In genomic region chr22:26606611-26607010, GRCh38 we compare ENCODE assay signal across 23 cellular contexts. TPM values are rescaled to one million over a fixed set of nuclear protein-coding genes. Genes with fewer than 3 reads are reported as not detected.
DNase-seq lines count a peak whose midpoint lies in the region; ATAC-seq, FAIRE-seq and TF ChIP-seq lines count a peak whose summit lies in the region.
"Had no signal": no experiment of that assay in that cellular context is flagged by ENCODE, and none has a peak within 500 bp of the region (broad histone marks: within the 10 kb centered on the region; RNA-seq: fewer than 3 reads in every experiment).

No MANE protein-coding gene starts in this region.

- H3K9me3 ChIP-seq in A549, result no peaks in the 10 kb centered on the region
- H3K9me3 ChIP-seq in astrocyte (ENCODE audit: insufficient read depth, low read depth, low read length), result no peaks in the 10 kb centered on the region
- H3K9me3 ChIP-seq in heart right ventricle, result no peaks in the 10 kb centered on the region
- H3K9me3 ChIP-seq: lower lobe of right lung, psoas muscle had no signal

- no peak for TF ChIP-seq EP300 in A549 (IDR thresholded peaks at IDR 0.05)

- POLR2A ChIA-PET in A549 (lab: Yijun Ruan, JAX), result no interaction called here

- TF ChIP-seq RAD21 in A549 (conservative IDR thresholded peaks at IDR 0.05 in 1 of 2, IDR thresholded peaks at IDR 0.05 in 1 of 2), result no peak

- H3K4me1 ChIP-seq in A549, result no peaks in the 10 kb centered on the region; the same call in 2 of the 3 replicates
- peaks cover 21% of the 10 kb centered on the region for H3K4me1 ChIP-seq in astrocyte (ENCODE audit: insufficient read depth, low read length)
- peaks cover 0 to 14% (median 0%) of the 10 kb centered on the region in 9 donors for H3K4me1 ChIP-seq in heart right ventricle
- H3K4me1 ChIP-seq: lower lobe of right lung, psoas muscle had no signal

- H3K36me3 ChIP-seq in astrocyte (ENCODE audit: insufficient read depth, low read length) (no peaks in the 10 kb centered on the region), heart right ventricle (no peaks in the 10 kb centered on the region)
- H3K36me3 ChIP-seq: lower lobe of right lung had no signal

- H3K27ac Mint-ChIP-seq in astrocyte (ENCODE audit: unreplicated experiment), result no peak overlapping the region
- H3K27ac Mint-ChIP-seq: activated naive CD8-positive, alpha-beta T cell treated with anti-CD3 and anti-CD28 coated beads, Interleukin-2, amount 10 ng/mL, durations not matched to agents 7 days and 5 days; activated T-cell treated with anti-CD3 and anti-CD28 coated beads, Interleukin-2, amount 50 U/mL, for 24 hours; effector memory CD8-positive, alpha-beta T cell had no signal

- no peaks in the 10 kb centered on the region for H3K36me3 Mint-ChIP-seq in astrocyte (ENCODE audit: low read depth, unreplicated experiment)
- H3K36me3 Mint-ChIP-seq: activated naive CD8-positive, alpha-beta T cell treated with anti-CD3 and anti-CD28 coated beads, Interleukin-2, amount 10 ng/mL, durations not matched to agents 7 days and 5 days; naive thymus-derived CD8-positive, alpha-beta T cell had no signal

- no peak overlapping the region for H3K4me2 ChIP-seq in A549
- peak overlapping the region; percentile 11 for H3K4me2 ChIP-seq in astrocyte (ENCODE audit: low read length)

- peaks cover 13% of the 10 kb centered on the region for H3K27me3 Mint-ChIP-seq in astrocyte (ENCODE audit: low read depth, unreplicated experiment)
- H3K27me3 Mint-ChIP-seq: activated T-cell treated with anti-CD3 and anti-CD28 coated beads, Interleukin-2, amount 50 U/mL, for 24 hours; effector memory CD8-positive, alpha-beta T cell; naive thymus-derived CD8-positive, alpha-beta T cell had no signal

- peaks cover 2% of the 10 kb centered on the region for H3K4me1 Mint-ChIP-seq in astrocyte (ENCODE audit: low read depth, unreplicated experiment)

- intact Hi-C loops in heart right ventricle (cut with DNase I), result no loop called here

- H3K4me3 ChIP-seq in A549, result no peak overlapping the region
- no peak overlapping the region for H3K4me3 ChIP-seq in astrocyte (ENCODE audit: insufficient read depth, low read depth, low read length)
- H3K4me3 ChIP-seq in fibroblast of the aortic adventitia (ENCODE audit: low read depth, low read length), result no peak overlapping the region
- no peak overlapping the region for H3K4me3 ChIP-seq in heart right ventricle
- H3K4me3 ChIP-seq: GM12878, lower lobe of right lung, psoas muscle had no signal

- 41% methylated on average over 4 of the region's 4 CpGs for WGBS in A549 (ENCODE audit: missing lambda C conversion rate)
- WGBS in heart right ventricle, 2 donors, result 90 to 96% methylated on average over 4 of the region's 4 CpGs

- no peak for TF ChIP-seq CTCF in A549 (IDR thresholded peaks at IDR 0.05)
- TF ChIP-seq CTCF in astrocyte (IDR thresholded peaks at IDR 0.05; ENCODE audit: insufficient read depth, low read depth, low read length), result no peak
- TF ChIP-seq CTCF in fibroblast of the aortic adventitia (IDR thresholded peaks at IDR 0.05; ENCODE audit: insufficient read depth, low read length), result no peak
- TF ChIP-seq CTCF in heart right ventricle (IDR thresholded peaks at IDR 0.05), result no peak

- H3K9ac ChIP-seq in astrocyte (ENCODE audit: low read length), result no peak overlapping the region

- no peak for ATAC-seq in A549
- no peak for ATAC-seq in heart right ventricle
- ATAC-seq in GM18868 (IDR thresholded peaks at IDR 0.05; ENCODE audit: unreplicated experiment), result no peak
- no peak for ATAC-seq in HG03432 (IDR thresholded peaks at IDR 0.05; ENCODE audit: unreplicated experiment)
- ATAC-seq: effector memory CD8-positive, alpha-beta T cell; GM12878; lower lobe of right lung; naive thymus-derived CD8-positive, alpha-beta T cell; psoas muscle had no signal

- peak; percentile 23 to 34 for DNase-seq in A549 (ENCODE audit: low read depth in 1 of 2, low spot score in 1 of 2)
- peak; percentile 84 for DNase-seq in HCEC 1CT
- peak; percentile 84 for DNase-seq in astrocyte (ENCODE audit: low read depth)
- DNase-seq in fibroblast of the aortic adventitia (ENCODE audit: low read depth), result peak; percentile 46
- no peak for DNase-seq in heart right ventricle
- no peak for DNase-seq in NCI-H82 (lab: John Stamatoyannopoulos, UW)
- DNase-seq: activated CD4-positive, alpha-beta T cell treated with anti-CD3 and anti-CD28 coated beads, Interleukin-2, amount 50 U/mL, for 48 hours; activated naive CD8-positive, alpha-beta T cell treated with anti-CD3 and anti-CD28 coated beads, Interleukin-2, amount 10 ng/mL, durations not matched to agents 7 days and 5 days; activated T-cell treated with anti-CD3 and anti-CD28 coated beads, Interleukin-2, amount 50 U/mL, for 24 hours; effector memory CD8-positive, alpha-beta T cell; GOT3; lower lobe of right lung; naive thymus-derived CD8-positive, alpha-beta T cell; NCI-H2029 treated with DMSO at 0.1 percent for 48 hours; NCI-H526; OCI-M1; psoas muscle had no signal

- no peak overlapping the region for H3K27ac ChIP-seq in A549
- peak overlapping the region; percentile 56 for H3K27ac ChIP-seq in astrocyte (ENCODE audit: low read depth, low read length)
- no peak overlapping the region for H3K27ac ChIP-seq in heart right ventricle
- H3K27ac ChIP-seq: lower lobe of right lung, psoas muscle had no signal

- H4K20me1 ChIP-seq in astrocyte (ENCODE audit: insufficient read depth, low read length), result no peaks in the 10 kb centered on the region

- CTCF ChIA-PET in A549 (lab: Yijun Ruan, JAX), result interaction anchor here (0.7 to 1.1 kb wide), 2 partner anchors 10 to 434 kb away, joined by 3 read pairs; no protein-coding TSS in a partner anchor

- H3K79me2 ChIP-seq in astrocyte (ENCODE audit: insufficient read depth, low read length), result no peaks in the 10 kb centered on the region

- no peak overlapping the region for H3K4me3 Mint-ChIP-seq in astrocyte (ENCODE audit: unreplicated experiment)
- H3K4me3 Mint-ChIP-seq: activated naive CD8-positive, alpha-beta T cell treated with anti-CD3 and anti-CD28 coated beads, Interleukin-2, amount 10 ng/mL, durations not matched to agents 7 days and 5 days; activated T-cell treated with anti-CD3 and anti-CD28 coated beads, Interleukin-2, amount 50 U/mL, for 24 hours; effector memory CD8-positive, alpha-beta T cell; naive thymus-derived CD8-positive, alpha-beta T cell had no signal

- FAIRE-seq in A549 (lab: Jason Lieb, UNC), result no peak
- FAIRE-seq in astrocyte (lab: Jason Lieb, UNC), result peak; percentile 45
- FAIRE-seq: GM12878, TTC549 had no signal

- H2AFZ ChIP-seq in astrocyte (ENCODE audit: low read depth, low read length), result no peak overlapping the region

- H3K9me3 Mint-ChIP-seq in astrocyte (ENCODE audit: unreplicated experiment), result no peaks in the 10 kb centered on the region
- H3K9me3 Mint-ChIP-seq: activated naive CD8-positive, alpha-beta T cell treated with anti-CD3 and anti-CD28 coated beads, Interleukin-2, amount 10 ng/mL, durations not matched to agents 7 days and 5 days; activated T-cell treated with anti-CD3 and anti-CD28 coated beads, Interleukin-2, amount 50 U/mL, for 24 hours; effector memory CD8-positive, alpha-beta T cell; naive thymus-derived CD8-positive, alpha-beta T cell had no signal

- no peaks in the 10 kb centered on the region for H3K27me3 ChIP-seq in astrocyte (ENCODE audit: insufficient read depth, low read length)
- H3K27me3 ChIP-seq in heart right ventricle, result peaks cover 0 to 3% (median 0%) of the 10 kb centered on the region in 7 donors

- no peak for TF ChIP-seq POLR2A in A549 (IDR thresholded peaks at IDR 0.05; ENCODE audit: low read length)

TF ChIP-seq in A549, 52 proteins besides CTCF, POLR2A, EP300 and RAD21 (continues in another document):
- 0 out of 2 replicates have a peak, but pooled peaks have one; percentile 6 for TF ChIP-seq FOSL2 (IDR thresholded peaks at IDR 0.05)
- peak; percentile 71 for TF ChIP-seq FOSL2 (CRISPR knock-in tag; IDR thresholded peaks at IDR 0.05)

RNA-seq across cellular contexts. Expression of gene CRYBB1, which starts 11.2 kb away (rescaled TPM):
- polyA plus RNA-seq in A549 (2011; rRNA removed) (not detected in 2 replicates), A549 (2017; fragmentation: RNase III; extraction: RNeasy Plus Mini Kit Qiagen cat#74134 plus additional on column Dnase treatment) (not detected in 3 replicates), heart right ventricle (under 1 TPM; 0.37 to 0.48 TPM)
- polyA plus RNA-seq in A549 (2012; cell fraction: cytosol; rRNA removed), result not detected in 2 replicates
- not detected in 2 replicates for polyA plus RNA-seq in A549 (2012; cell fraction: nucleus; rRNA removed)
- polyA minus RNA-seq in A549 (2011; rRNA and poly(A)+ RNA removed), result not detected in 2 replicates
- total RNA-seq in astrocyte (not detected in 2 replicates), fibroblast of the aortic adventitia (ENCODE audit: low replicate concordance) (not detected in 2 replicates), heart right ventricle (1 to 10 TPM in 1 of 10 donors, under 1 TPM in 6, not detected in 3; 0.24 to 2.5 (median 0.71) TPM)
- total RNA-seq: activated naive CD8-positive, alpha-beta T cell treated with anti-CD3 and anti-CD28 coated beads, Interleukin-2, amount 10 ng/mL, durations not matched to agents 7 days and 5 days; G401; naive thymus-derived CD8-positive, alpha-beta T cell had no signal
- polyA plus RNA-seq: AG04450; naive thymus-derived CD8-positive, alpha-beta T cell had no signal

RNA-seq across cellular contexts. Expression of gene CRYBA4, which starts 15.2 kb away (rescaled TPM):
- not detected in 2 replicates for polyA plus RNA-seq in A549 (2011; rRNA removed)
- not detected in 2 replicates for polyA plus RNA-seq in A549 (2012; cell fraction: cytosol; rRNA removed)
- polyA plus RNA-seq in A549 (2012; cell fraction: nucleus; rRNA removed), result not detected in 2 replicates
- polyA plus RNA-seq in A549 (2017; fragmentation: RNase III; extraction: RNeasy Plus Mini Kit Qiagen cat#74134 plus additional on column Dnase treatment), result not detected in 3 replicates
- not detected in 2 replicates for polyA minus RNA-seq in A549 (2011; rRNA and poly(A)+ RNA removed)
- 1.1 and 2.0 TPM in 2 replicates for total RNA-seq in astrocyte
- not detected in 2 replicates for total RNA-seq in fibroblast of the aortic adventitia (ENCODE audit: low replicate concordance)
- total RNA-seq in heart right ventricle, result under 1 TPM in 1 of 10 donors, not detected in 9; 0.42 TPM
- not detected for polyA plus RNA-seq in heart right ventricle
- total RNA-seq: activated naive CD8-positive, alpha-beta T cell treated with anti-CD3 and anti-CD28 coated beads, Interleukin-2, amount 10 ng/mL, durations not matched to agents 7 days and 5 days; G401; lower lobe of right lung; naive thymus-derived CD8-positive, alpha-beta T cell; psoas muscle had no signal
- polyA plus RNA-seq: AG04450, psoas muscle had no signal

RNA-seq across cellular contexts. Expression of gene TPST2, which starts 16.7 kb away (rescaled TPM):
- polyA plus RNA-seq in A549 (2011; rRNA removed) (10.5 and 13.6 TPM in 2 replicates), A549 (2017; fragmentation: RNase III; extraction: RNeasy Plus Mini Kit Qiagen cat#74134 plus additional on column Dnase treatment) (6.9 to 10.3 TPM (median 7.0 TPM) in 3 replicates), heart right ventricle (10 to 100 TPM; 27.8 to 41.5 TPM)
- polyA plus RNA-seq in A549 (2012; cell fraction: cytosol; rRNA removed), result 19.0 and 24.9 TPM in 2 replicates
- 15.5 and 24.9 TPM in 2 replicates for polyA plus RNA-seq in A549 (2012; cell fraction: nucleus; rRNA removed)
- polyA minus RNA-seq in A549 (2011; rRNA and poly(A)+ RNA removed), result 9.5 and 10.9 TPM in 2 replicates
- total RNA-seq in astrocyte (55.7 and 72.5 TPM in 2 replicates), fibroblast of the aortic adventitia (ENCODE audit: low replicate concordance) (15.5 and 48.1 TPM in 2 replicates), heart right ventricle (10 to 100 TPM; 11.1 to 35.1 (median 19.0) TPM)

RNA-seq across cellular contexts. Expression of gene MIAT, which starts 50.8 kb away (rescaled TPM):
- polyA plus RNA-seq in A549 (2011; rRNA removed) (2.2 and 3.1 TPM in 2 replicates), A549 (2017; fragmentation: RNase III; extraction: RNeasy Plus Mini Kit Qiagen cat#74134 plus additional on column Dnase treatment) (1.1 to 2.2 TPM (median 1.5 TPM) in 3 replicates), heart right ventricle (under 1 TPM; 0.03 to 0.44 TPM)
- 0.36 and 0.48 TPM in 2 replicates for polyA plus RNA-seq in A549 (2012; cell fraction: cytosol; rRNA removed)
- polyA plus RNA-seq in A549 (2012; cell fraction: nucleus; rRNA removed), result 2.7 and 4.2 TPM in 2 replicates
- 3.3 and 5.2 TPM in 2 replicates for polyA minus RNA-seq in A549 (2011; rRNA and poly(A)+ RNA removed)
- total RNA-seq in astrocyte (22.8 and 32.1 TPM in 2 replicates), fibroblast of the aortic adventitia (ENCODE audit: low replicate concordance) (0.72 and 2.0 TPM in 2 replicates), heart right ventricle (1 to 10 TPM in 1 of 10 donors, under 1 TPM in 9; 0.25 to 1.6 (median 0.50) TPM)

Comparison
In these comparisons a context has a peak if more than half of its experiments do, and no peak if none do; other contexts are left out.
1. DNase-seq: peak in A549 (2 of 2), HCEC 1CT (single experiment), astrocyte (single experiment) and fibroblast of the aortic adventitia (single experiment); none in heart right ventricle (0 of 2) and NCI-H82 (single experiment).